20 cellular contexts compared by ENCODE assay signal in genomic region chr6:123203928-123204327, GRCh38.
DNase-seq lines count a peak whose midpoint lies in the region; ATAC-seq and TF ChIP-seq lines count a peak whose summit lies in the region.
"Had no signal": no experiment of that assay in that cellular context is flagged by ENCODE, and none has a peak within 500 bp of the region (broad histone marks: within the 10 kb centered on the region; RNA-seq: fewer than 3 reads in every experiment).

No MANE protein-coding gene starts in this region.

- H3K9ac ChIP-seq in endodermal cell (ENCODE audit: extremely low read depth, low read length, poor library complexity, severe bottlenecking) (no peak overlapping the region), mesendoderm (ENCODE audit: low read length) (no peak overlapping the region)
- H3K9ac ChIP-seq: GM23248 had no signal

- TF ChIP-seq CTCF in endodermal cell (conservative IDR thresholded peaks at IDR 0.05), result no peak
- no peak for TF ChIP-seq CTCF in body of pancreas (IDR thresholded peaks at IDR 0.05)
- TF ChIP-seq CTCF in mucosa of descending colon (IDR thresholded peaks at IDR 0.05), result no peak

- no peak overlapping the region for H2BK120ac ChIP-seq in mesendoderm (ENCODE audit: low read depth, low read length)

- no peak overlapping the region for H4K8ac ChIP-seq in mesendoderm (ENCODE audit: low read depth, low read length)

- no peak overlapping the region for H3K23ac ChIP-seq in mesendoderm (ENCODE audit: low read length)

- H3K27ac ChIP-seq in endodermal cell (ENCODE audit: low read depth, low read length) (no peak overlapping the region), mesendoderm (ENCODE audit: low read depth, low read length) (no peak overlapping the region), body of pancreas (no peak overlapping the region)
- H3K27ac ChIP-seq: 22Rv1, GM23248 had no signal

- ATAC-seq in body of pancreas (no peak), mucosa of descending colon (no peak), GM19397 (IDR thresholded peaks at IDR 0.05; ENCODE audit: unreplicated experiment) (no peak)
- ATAC-seq: CD8-positive, alpha-beta T cell had no signal

- H3K4me3 ChIP-seq in endodermal cell (ENCODE audit: low read length), result no peak overlapping the region
- H3K4me3 ChIP-seq in mesendoderm (ENCODE audit: low read length), result no peak overlapping the region
- H3K4me3 ChIP-seq in body of pancreas, result no peak overlapping the region
- H3K4me3 ChIP-seq in mucosa of descending colon, result no peak overlapping the region
- H3K4me3 ChIP-seq: GM23248 had no signal

- no peak overlapping the region for H2BK5ac ChIP-seq in mesendoderm (ENCODE audit: low read length)

- H3K4me1 ChIP-seq in endodermal cell (ENCODE audit: control insufficient read depth, insufficient read depth, low read length), result no peaks in the 10 kb centered on the region
- no peaks in the 10 kb centered on the region for H3K4me1 ChIP-seq in mesendoderm (ENCODE audit: control insufficient read depth, low read depth, low read length)
- no peaks in the 10 kb centered on the region for H3K4me1 ChIP-seq in body of pancreas
- H3K4me1 ChIP-seq in mucosa of descending colon (ENCODE audit: low read depth), result no peaks in the 10 kb centered on the region

- no peaks in the 10 kb centered on the region for H3K27me3 Mint-ChIP-seq in endodermal cell (ENCODE audit: insufficient read depth)
- H3K27me3 Mint-ChIP-seq: IgD-negative memory B cell had no signal

- WGBS in endodermal cell (ENCODE audit: insufficient coverage in 1 of 2, insufficient read length in 1 of 2), 2 experiments, result no CpG with 5 or more reads among the region's 1 CpG
- no CpG with 5 or more reads among the region's 1 CpG for WGBS in mesendoderm (ENCODE audit: extremely low coverage, insufficient coverage, low lambda C conversion rate)
- 34 to 53% methylated on average over 1 of the region's 1 CpG for WGBS in body of pancreas, 2 donors

- peaks cover 39% of the 10 kb centered on the region for H3K9me3 ChIP-seq in endodermal cell (ENCODE audit: control insufficient read depth, low read length)
- no peaks in the 10 kb centered on the region for H3K9me3 ChIP-seq in body of pancreas
- no peaks in the 10 kb centered on the region for H3K9me3 ChIP-seq in mucosa of descending colon

- H3K4me3 Mint-ChIP-seq in endodermal cell, result no peak overlapping the region
- H3K4me3 Mint-ChIP-seq: CD14-positive monocyte; CD8-positive, alpha-beta T cell; HFFc6; IgD-negative memory B cell had no signal

- H3K4me2 ChIP-seq in mesendoderm (ENCODE audit: low read length), result no peak overlapping the region

- peaks cover 35% of the 10 kb centered on the region for H3K9me3 Mint-ChIP-seq in endodermal cell

- H3K18ac ChIP-seq in mesendoderm (ENCODE audit: low read length), result no peak overlapping the region

- peaks cover 9% of the 10 kb centered on the region for H3K36me3 Mint-ChIP-seq in endodermal cell (ENCODE audit: low read depth)
- H3K36me3 Mint-ChIP-seq: CD14-positive monocyte; CD8-positive, alpha-beta T cell; IgD-negative memory B cell had no signal

- H3K79me2 ChIP-seq in mesendoderm (ENCODE audit: control insufficient read depth, insufficient read depth, low read length), result no peaks in the 10 kb centered on the region

- no peak overlapping the region for H2BK15ac ChIP-seq in mesendoderm (replicated peaks; ENCODE audit: low read depth)

- H3K27ac Mint-ChIP-seq in endodermal cell, result peak overlapping the region; percentile 53
- H3K27ac Mint-ChIP-seq: CD14-positive monocyte; CD8-positive, alpha-beta T cell; HFFc6; IgD-negative memory B cell had no signal

- H3K4ac ChIP-seq in mesendoderm (ENCODE audit: low read depth, low read length), result no peak overlapping the region

- no peaks in the 10 kb centered on the region for H3K79me1 ChIP-seq in mesendoderm (ENCODE audit: low read length)

- H3K56ac ChIP-seq in mesendoderm (ENCODE audit: low read length), result no peak overlapping the region

- no peak for TF ChIP-seq POLR2A in body of pancreas (IDR thresholded peaks at IDR 0.05)

- H4K5ac ChIP-seq in mesendoderm (ENCODE audit: low read length), result no peak overlapping the region

- intact Hi-C loops in body of pancreas (cut with DNase I), result no loop called here
- intact Hi-C loops in mucosa of descending colon (cut with DNase I, micrococcal nuclease), result no loop called here

- H3K36me3 ChIP-seq in endodermal cell (ENCODE audit: control insufficient read depth, insufficient read depth, low read length), result no peaks in the 10 kb centered on the region
- no peaks in the 10 kb centered on the region for H3K36me3 ChIP-seq in mesendoderm (ENCODE audit: control insufficient read depth, insufficient read depth, low read length)
- H3K36me3 ChIP-seq in body of pancreas (replicated peaks in 1 of 2; ENCODE audit: insufficient read depth in 1 of 2, low read depth in 2 of 2), result no peaks in the 10 kb centered on the region
- no peaks in the 10 kb centered on the region for H3K36me3 ChIP-seq in mucosa of descending colon (ENCODE audit: low read depth)

- H3K4me1 Mint-ChIP-seq in endodermal cell, result peaks cover 10% of the 10 kb centered on the region
- H3K4me1 Mint-ChIP-seq: CD14-positive monocyte, IgD-negative memory B cell had no signal

- H3K27me3 ChIP-seq in endodermal cell (ENCODE audit: control insufficient read depth, insufficient read depth, low read length, poor library complexity, severe bottlenecking) (no peaks in the 10 kb centered on the region), mesendoderm (ENCODE audit: insufficient read depth, low read length, poor library complexity) (no peaks in the 10 kb centered on the region), body of pancreas (no peaks in the 10 kb centered on the region)

- DNase-seq in NCI-H748 (lab: John Stamatoyannopoulos, UW; ENCODE audit: unreplicated experiment) (peak; percentile 9), NCI-H748 treated with DMSO at 0.1 percent for 48 hours (lab: John Stamatoyannopoulos, UW) (no peak), endodermal cell (no peak), mesendoderm (peak; percentile 11), body of pancreas (no peak), mucosa of descending colon (no peak), anterior cingulate cortex (lab: John Stamatoyannopoulos, UW) (no peak)
- DNase-seq: CD8-positive, alpha-beta T cell; COR-L47; DMS153; DMS79 treated with DMSO at 0.1 percent for 48 hours; EL; GDM1; GM23248; HCEC 1CT; HFFc6 had no signal

- H2AK5ac ChIP-seq in mesendoderm (ENCODE audit: low read length), result no peak overlapping the region

Comparison
In these comparisons a context has a peak if more than half of its experiments do, and no peak if none do; other contexts are left out.
1. DNase-seq: peak in NCI-H748 (single experiment) and mesendoderm (single experiment); none in NCI-H748 treated with DMSO at 0.1 percent for 48 hours (single experiment), endodermal cell (single experiment), body of pancreas (0 of 4), mucosa of descending colon (0 of 3) and anterior cingulate cortex (0 of 58).